Comparison of ENCODE assay signal across 20 cellular contexts in genomic region chr14:97841762-97842161, GRCh38.
DNase-seq lines count a peak whose midpoint lies in the region; ATAC-seq and TF ChIP-seq lines count a peak whose summit lies in the region.
"Had no signal": no experiment of that assay in that cellular context is flagged by ENCODE, and none has a peak within 500 bp of the region (broad histone marks: within the 10 kb centered on the region; RNA-seq: fewer than 3 reads in every experiment).

No MANE protein-coding gene starts in this region.

- H3K36me3 Mint-ChIP-seq in activated CD8-positive, alpha-beta memory T cell treated with anti-CD3 and anti-CD28 coated beads, Interleukin-2, amount 10 ng/mL, durations not matched to agents 7 days and 5 days: no peaks in the 10 kb centered on the region
- no peaks in the 10 kb centered on the region for H3K36me3 Mint-ChIP-seq in effector memory CD8-positive, alpha-beta T cell (ENCODE audit: insufficient read depth)
- H3K36me3 Mint-ChIP-seq: CD8-positive, alpha-beta T cell had no signal

- no peak for ATAC-seq in activated CD8-positive, alpha-beta memory T cell treated with anti-CD3 and anti-CD28 coated beads, Interleukin-2, amount 10 ng/mL, durations not matched to agents 7 days and 5 days
- ATAC-seq in DND-41 (ENCODE audit: insufficient read depth, low read depth) (peak; percentile 62; the same call in 2 of the 3 replicates), GM19328 (IDR thresholded peaks at IDR 0.05; ENCODE audit: unreplicated experiment) (no peak)
- no peak for ATAC-seq in effector memory CD8-positive, alpha-beta T cell (replicated peaks)
- ATAC-seq: A549; CD8-positive, alpha-beta T cell; GM12878 had no signal

- H3K27me3 Mint-ChIP-seq in activated CD8-positive, alpha-beta memory T cell treated with anti-CD3 and anti-CD28 coated beads, Interleukin-2, amount 10 ng/mL, durations not matched to agents 7 days and 5 days: peaks cover 8% of the 10 kb centered on the region
- H3K27me3 Mint-ChIP-seq in effector memory CD8-positive, alpha-beta T cell: peaks cover 6 to 19% of the 10 kb centered on the region in 2 donors
- H3K27me3 Mint-ChIP-seq: B cell; CD4-positive, alpha-beta T cell had no signal

- no peaks in the 10 kb centered on the region for H3K9me3 Mint-ChIP-seq in activated CD8-positive, alpha-beta memory T cell treated with anti-CD3 and anti-CD28 coated beads, Interleukin-2, amount 10 ng/mL, durations not matched to agents 7 days and 5 days (ENCODE audit: low read depth)
- no peaks in the 10 kb centered on the region for H3K9me3 Mint-ChIP-seq in effector memory CD8-positive, alpha-beta T cell
- H3K9me3 Mint-ChIP-seq: CD4-positive, alpha-beta T cell; CD8-positive, alpha-beta T cell had no signal

- no peak overlapping the region for H3K4me2 ChIP-seq in DND-41 (ENCODE audit: insufficient read depth, low read length)
- no peak overlapping the region for H3K4me2 ChIP-seq in osteoblast (ENCODE audit: insufficient read depth, low read length)
- H3K4me2 ChIP-seq: A549 had no signal

- H4K20me1 ChIP-seq in DND-41 (ENCODE audit: insufficient read depth, low read length): no peaks in the 10 kb centered on the region
- no peaks in the 10 kb centered on the region for H4K20me1 ChIP-seq in osteoblast (ENCODE audit: insufficient read depth, low read length)
- H4K20me1 ChIP-seq: BLaER1 treated with 17β-estradiol and CSF1 and Interleukin-3, amounts not matched to agents 10 nM and 100 nM had no signal

- peaks cover 6% of the 10 kb centered on the region for H3K4me1 Mint-ChIP-seq in activated CD8-positive, alpha-beta memory T cell treated with anti-CD3 and anti-CD28 coated beads, Interleukin-2, amount 10 ng/mL, durations not matched to agents 7 days and 5 days
- H3K4me1 Mint-ChIP-seq in effector memory CD8-positive, alpha-beta T cell (ENCODE audit: low read depth in 2 of 2): peaks cover 4 to 6% of the 10 kb centered on the region in 2 donors
- H3K4me1 Mint-ChIP-seq: B cell had no signal

- peak; percentile 11 for DNase-seq in activated CD8-positive, alpha-beta memory T cell treated with anti-CD3 and anti-CD28 coated beads for 24 hours
- DNase-seq in activated CD8-positive, alpha-beta memory T cell treated with anti-CD3 and anti-CD28 coated beads, Interleukin-2, amount 10 ng/mL, durations not matched to agents 7 days and 5 days: no peak
- DNase-seq in DND-41 (no peak), osteoblast (ENCODE audit: insufficient read length, low spot score, missing footprints) (peak; percentile 56)
- no peak for DNase-seq in effector memory CD8-positive, alpha-beta T cell
- DNase-seq: AML-193; Caco-2; Calu3; CD4-positive, alpha-beta T cell; CD8-positive, alpha-beta T cell; DMS79 treated with DMSO at 0.1 percent for 48 hours; EL; GDM1 had no signal

- H3K9me3 ChIP-seq in DND-41 (ENCODE audit: insufficient read depth, low read length, severe bottlenecking) (no peaks in the 10 kb centered on the region), osteoblast (ENCODE audit: low read depth, low read length) (peaks cover 3% of the 10 kb centered on the region)
- H3K9me3 ChIP-seq: A549; BLaER1 treated with 17β-estradiol and CSF1 and Interleukin-3, amounts not matched to agents 10 nM and 100 nM; Caco-2 had no signal

- H3K27ac ChIP-seq in DND-41 (ENCODE audit: low read length): no peak overlapping the region
- no peak overlapping the region for H3K27ac ChIP-seq in osteoblast (ENCODE audit: low read depth, low read length)
- H3K27ac ChIP-seq: 22Rv1; A549; BLaER1 treated with 17β-estradiol and CSF1 and Interleukin-3, amounts not matched to agents 10 nM and 100 nM; C4-2B had no signal

- H3K4me1 ChIP-seq in DND-41 (ENCODE audit: insufficient read depth, low read length) (no peaks in the 10 kb centered on the region), osteoblast (ENCODE audit: insufficient read depth, low read length) (no peaks in the 10 kb centered on the region)
- H3K4me1 ChIP-seq: A549, Caco-2 had no signal

- no peak overlapping the region for H3K27ac Mint-ChIP-seq in activated CD8-positive, alpha-beta memory T cell treated with anti-CD3 and anti-CD28 coated beads, Interleukin-2, amount 10 ng/mL, durations not matched to agents 7 days and 5 days
- peak overlapping the region in 1 of 2 donors; percentile 32 for H3K27ac Mint-ChIP-seq in effector memory CD8-positive, alpha-beta T cell
- H3K27ac Mint-ChIP-seq: B cell; CD4-positive, alpha-beta T cell; CD8-positive, alpha-beta T cell had no signal

- no peaks in the 10 kb centered on the region for H3K36me3 ChIP-seq in DND-41 (ENCODE audit: insufficient read depth, low read length)
- no peaks in the 10 kb centered on the region for H3K36me3 ChIP-seq in osteoblast (ENCODE audit: insufficient read depth, low read length)
- H3K36me3 ChIP-seq: BLaER1 treated with 17β-estradiol and CSF1 and Interleukin-3, amounts not matched to agents 10 nM and 100 nM had no signal

- no peak overlapping the region for H3K4me3 ChIP-seq in DND-41 (ENCODE audit: low read depth in 1 of 2, low read length in 2 of 2)
- H3K4me3 ChIP-seq in osteoblast (ENCODE audit: insufficient read depth, low read length): no peak overlapping the region
- H3K4me3 ChIP-seq: A549; BLaER1 treated with 17β-estradiol and CSF1 and Interleukin-3, amounts not matched to agents 10 nM and 100 nM; GM12878 had no signal

- H3K27me3 ChIP-seq in DND-41 (ENCODE audit: insufficient read depth, low read length, poor library complexity) (no peaks in the 10 kb centered on the region), osteoblast (ENCODE audit: insufficient read depth, low read length) (no peaks in the 10 kb centered on the region)
- H3K27me3 ChIP-seq: BLaER1 treated with 17β-estradiol and CSF1 and Interleukin-3, amounts not matched to agents 10 nM and 100 nM had no signal

- TF ChIP-seq CTCF in DND-41 (IDR thresholded peaks at IDR 0.05; ENCODE audit: borderline replicate concordance, extremely low read depth, low read length, poor library complexity, severe bottlenecking): no peak
- TF ChIP-seq CTCF in osteoblast (IDR thresholded peaks at IDR 0.05; ENCODE audit: extremely low read depth, low read depth, low read length): no peak

- H3K79me2 ChIP-seq in DND-41 (ENCODE audit: insufficient read depth, low read length) (no peaks in the 10 kb centered on the region), osteoblast (ENCODE audit: insufficient read depth, low read length) (no peaks in the 10 kb centered on the region)

- CTCF ChIA-PET in activated CD8-positive, alpha-beta memory T cell treated with anti-CD3 and anti-CD28 coated beads, Interleukin-2, amount 10 ng/mL, durations not matched to agents 7 days and 5 days (lab: Charles Lee): no interaction called here

- no peak overlapping the region for H3K9ac ChIP-seq in DND-41 (ENCODE audit: low read depth, low read length)
- H3K9ac ChIP-seq: BLaER1 treated with 17β-estradiol and CSF1 and Interleukin-3, amounts not matched to agents 10 nM and 100 nM had no signal

- no peak overlapping the region for H2AFZ ChIP-seq in DND-41 (ENCODE audit: low read depth, low read length)
- no peak overlapping the region for H2AFZ ChIP-seq in osteoblast (ENCODE audit: low read length)

- no peak overlapping the region for H3K4me3 Mint-ChIP-seq in activated CD8-positive, alpha-beta memory T cell treated with anti-CD3 and anti-CD28 coated beads, Interleukin-2, amount 10 ng/mL, durations not matched to agents 7 days and 5 days
- no peak overlapping the region for H3K4me3 Mint-ChIP-seq in effector memory CD8-positive, alpha-beta T cell
- H3K4me3 Mint-ChIP-seq: B cell; CD4-positive, alpha-beta T cell; CD8-positive, alpha-beta T cell had no signal

Comparison
In these comparisons a context has a peak if more than half of its experiments do, and no peak if none do; other contexts are left out.
1. DNase-seq: peak in activated CD8-positive, alpha-beta memory T cell treated with anti-CD3 and anti-CD28 coated beads for 24 hours (single experiment) and osteoblast (single experiment); none in activated CD8-positive, alpha-beta memory T cell treated with anti-CD3 and anti-CD28 coated beads, Interleukin-2, amount 10 ng/mL, durations not matched to agents 7 days and 5 days (single experiment), DND-41 (single experiment) and effector memory CD8-positive, alpha-beta T cell (0 of 3).